In the genomic region with DNA sequence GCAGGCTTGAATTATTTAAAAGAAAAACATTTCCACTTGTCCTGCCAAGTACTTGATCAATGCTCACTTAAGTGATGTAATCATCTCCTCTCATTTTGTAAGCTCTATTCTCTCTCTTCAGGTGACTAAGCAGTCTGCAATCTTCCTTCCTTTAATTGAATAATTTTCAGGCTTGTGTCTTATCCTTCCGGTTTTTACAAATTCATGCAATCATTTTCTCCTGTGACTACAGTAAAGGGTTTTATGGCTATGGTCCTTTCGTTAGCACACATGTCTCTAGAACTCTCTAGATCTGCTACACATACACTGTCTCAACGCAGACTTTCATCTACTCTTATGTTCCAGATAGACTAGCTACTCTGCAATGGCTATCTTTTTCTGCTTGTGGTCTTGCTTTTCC, we compare ENCODE assay signal across 9 cellular contexts. TPM values are rescaled to one million over a fixed set of nuclear protein-coding genes. Genes with fewer than 3 reads are reported as not detected.
DNase-seq lines count a peak whose midpoint lies in the region; ATAC-seq and TF ChIP-seq lines count a peak whose summit lies in the region.
"Had no signal": no experiment of that assay in that cellular context is flagged by ENCODE, and none has a peak within 500 bp of the region (broad histone marks: within the 10 kb centered on the region; RNA-seq: fewer than 3 reads in every experiment).

No MANE protein-coding gene starts in this region.

- H3K27me3 Mint-ChIP-seq in chondrocyte (ENCODE audit: low read depth) (no peaks in the 10 kb centered on the region), osteocyte (ENCODE audit: unreplicated experiment) (no peaks in the 10 kb centered on the region)
- no peaks in the 10 kb centered on the region for H3K27me3 Mint-ChIP-seq in activated T-cell treated with anti-CD3 and anti-CD28 coated beads, Interleukin-2, amount 50 U/mL, for 24 hours

- H3K36me3 Mint-ChIP-seq in chondrocyte (ENCODE audit: low read depth): no peaks in the 10 kb centered on the region
- no peaks in the 10 kb centered on the region for H3K36me3 Mint-ChIP-seq in osteocyte (ENCODE audit: unreplicated experiment)
- no peaks in the 10 kb centered on the region for H3K36me3 Mint-ChIP-seq in activated T-cell treated with anti-CD3 and anti-CD28 coated beads, Interleukin-2, amount 50 U/mL, for 24 hours (ENCODE audit: low read depth)

- DNase-seq in GM04504 (ENCODE audit: low read depth) (peak; percentile 68), NCI-H226 (peak; percentile 49), chondrocyte (ENCODE audit: low spot score) (no peak), osteocyte (ENCODE audit: extremely low spot score, unreplicated experiment) (no peak), NCI-H82 (lab: John Stamatoyannopoulos, UW) (no peak)
- no peak for DNase-seq in activated T-cell treated with anti-CD3 and anti-CD28 coated beads, Interleukin-2, amount 50 U/mL, for 24 hours
- DNase-seq: activated naive CD8-positive, alpha-beta T cell treated with anti-CD3 and anti-CD28 coated beads, Interleukin-2, amount 50 U/mL, for 24 hours had no signal

- H3K4me1 Mint-ChIP-seq in chondrocyte (ENCODE audit: low read depth) (peaks cover 52% of the 10 kb centered on the region), osteocyte (ENCODE audit: unreplicated experiment) (peaks cover 29% of the 10 kb centered on the region)
- H3K4me1 Mint-ChIP-seq in activated T-cell treated with anti-CD3 and anti-CD28 coated beads, Interleukin-2, amount 50 U/mL, for 24 hours (ENCODE audit: low read depth): peaks cover 29% of the 10 kb centered on the region

- ATAC-seq in GM21447 (IDR thresholded peaks at IDR 0.05; ENCODE audit: unreplicated experiment): no peak
- ATAC-seq: activated naive CD8-positive, alpha-beta T cell treated with anti-CD3 and anti-CD28 coated beads, Interleukin-2, amount 50 U/mL, for 24 hours had no signal

- no peak for TF ChIP-seq CTCF in chondrocyte (IDR thresholded peaks at IDR 0.05)
- TF ChIP-seq CTCF in osteocyte (IDR thresholded peaks at IDR 0.05): no peak

- peak overlapping the region; percentile 73 for H3K27ac Mint-ChIP-seq in chondrocyte (ENCODE audit: unreplicated experiment)
- H3K27ac Mint-ChIP-seq in osteocyte (ENCODE audit: unreplicated experiment): peak overlapping the region; percentile 13
- H3K27ac Mint-ChIP-seq in activated T-cell treated with anti-CD3 and anti-CD28 coated beads, Interleukin-2, amount 50 U/mL, for 24 hours: no peak overlapping the region
- H3K27ac Mint-ChIP-seq: activated naive CD8-positive, alpha-beta T cell treated with anti-CD3 and anti-CD28 coated beads, Interleukin-2, amount 50 U/mL, for 24 hours had no signal

- H3K4me3 Mint-ChIP-seq in chondrocyte (ENCODE audit: unreplicated experiment) (no peak overlapping the region), osteocyte (ENCODE audit: unreplicated experiment) (no peak overlapping the region)
- H3K4me3 Mint-ChIP-seq in activated T-cell treated with anti-CD3 and anti-CD28 coated beads, Interleukin-2, amount 50 U/mL, for 24 hours: no peak overlapping the region
- H3K4me3 Mint-ChIP-seq: activated naive CD8-positive, alpha-beta T cell treated with anti-CD3 and anti-CD28 coated beads, Interleukin-2, amount 50 U/mL, for 24 hours had no signal

- H3K9me3 Mint-ChIP-seq in chondrocyte (ENCODE audit: low read depth) (no peaks in the 10 kb centered on the region), osteocyte (ENCODE audit: unreplicated experiment) (no peaks in the 10 kb centered on the region)
- no peaks in the 10 kb centered on the region for H3K9me3 Mint-ChIP-seq in activated T-cell treated with anti-CD3 and anti-CD28 coated beads, Interleukin-2, amount 50 U/mL, for 24 hours
- H3K9me3 Mint-ChIP-seq: activated naive CD8-positive, alpha-beta T cell treated with anti-CD3 and anti-CD28 coated beads, Interleukin-2, amount 50 U/mL, for 24 hours had no signal

RNA-seq across cellular contexts. Expression of gene UPB1, which starts 12.5 kb away (rescaled TPM):
- total RNA-seq in chondrocyte (0.15 to 0.31 TPM (median 0.18 TPM) in 3 replicates), osteocyte (not detected in 2 replicates)
- total RNA-seq: lung microvascular endothelial cell had no signal

RNA-seq across cellular contexts. Expression of gene ADORA2A, which starts 55.2 kb away (rescaled TPM):
- total RNA-seq in chondrocyte (2.3 to 3.6 TPM (median 2.4 TPM) in 3 replicates), osteocyte (1.6 and 3.5 TPM in 2 replicates)

Comparison
In these comparisons a context has a peak if more than half of its experiments do, and no peak if none do; other contexts are left out.
1. DNase-seq: peak in GM04504 (single experiment) and NCI-H226 (single experiment); none in chondrocyte (single experiment), osteocyte (single experiment), activated T-cell treated with anti-CD3 and anti-CD28 coated beads, Interleukin-2, amount 50 U/mL, for 24 hours (single experiment) and NCI-H82 (single experiment).